11 cellular contexts compared by ENCODE assay signal in genomic region chr6:106547556-106547955, GRCh38.
DNase-seq lines count a peak whose midpoint lies in the region; ATAC-seq and TF ChIP-seq lines count a peak whose summit lies in the region.
"Had no signal": no experiment of that assay in that cellular context is flagged by ENCODE, and none has a peak within 500 bp of the region (broad histone marks: within the 10 kb centered on the region; RNA-seq: fewer than 3 reads in every experiment).

No MANE protein-coding gene starts in this region.

- no peak overlapping the region for H3K4me2 ChIP-seq in Karpas-422 (ENCODE audit: low read depth, low read length, poor library complexity, severe bottlenecking)

- no peak overlapping the region for H3K9ac ChIP-seq in Karpas-422 (ENCODE audit: low read length)

- H3K36me3 ChIP-seq in Karpas-422 (ENCODE audit: insufficient read depth, low read length) = peaks cover 78% of the 10 kb centered on the region

- H3K27me3 ChIP-seq in Karpas-422 (ENCODE audit: low read length) = no peaks in the 10 kb centered on the region

- TF ChIP-seq CTCF in CD14-positive monocyte (IDR thresholded peaks at IDR 0.05) (no peak), osteocyte (IDR thresholded peaks at IDR 0.05) (no peak)

- H3K4me1 ChIP-seq in Karpas-422 (ENCODE audit: low read length) = peaks cover 31% of the 10 kb centered on the region

- H3K36me3 Mint-ChIP-seq in CD14-positive monocyte (peaks cover 46 to 65% of the 10 kb centered on the region in 2 donors), osteocyte (ENCODE audit: unreplicated experiment) (peaks cover 4% of the 10 kb centered on the region), immature natural killer cell (peaks cover 31 to 48% (median 39%) of the 10 kb centered on the region in 3 donors)
- peaks cover 77% of the 10 kb centered on the region for H3K36me3 Mint-ChIP-seq in dendritic cell treated with granulocyte-macrophage colony-stimulating factor and Interleukin-4, amounts not matched to agents 40 ng/mL and 50 ng/mL, for 4 days (ENCODE audit: low read depth)

- H3K9me3 Mint-ChIP-seq in CD14-positive monocyte (peaks cover 0 to 3% (median 0%) of the 10 kb centered on the region in 7 donors), osteocyte (ENCODE audit: unreplicated experiment) (no peaks in the 10 kb centered on the region), immature natural killer cell (no peaks in the 10 kb centered on the region)
- no peaks in the 10 kb centered on the region for H3K9me3 Mint-ChIP-seq in dendritic cell treated with granulocyte-macrophage colony-stimulating factor and Interleukin-4, amounts not matched to agents 40 ng/mL and 50 ng/mL, for 4 days

- peaks cover 28% of the 10 kb centered on the region; the same call in 1 of the 2 replicates for H3K79me2 ChIP-seq in Karpas-422 (ENCODE audit: low read length)

- H3K4me3 Mint-ChIP-seq in CD14-positive monocyte = peak overlapping the region; percentile 4 to 33
- H3K4me3 Mint-ChIP-seq in dendritic cell treated with granulocyte-macrophage colony-stimulating factor and Interleukin-4, amounts not matched to agents 40 ng/mL and 50 ng/mL, for 4 days = no peak overlapping the region
- no peak overlapping the region for H3K4me3 Mint-ChIP-seq in osteocyte (ENCODE audit: unreplicated experiment)
- H3K4me3 Mint-ChIP-seq in immature natural killer cell = no peak overlapping the region

- no peak for ATAC-seq in HG03469 (IDR thresholded peaks at IDR 0.05; ENCODE audit: unreplicated experiment)
- no peak for ATAC-seq in HG03095 (IDR thresholded peaks at IDR 0.05; ENCODE audit: unreplicated experiment)

- intact Hi-C loops in CD14-positive monocyte (cut with micrococcal nuclease) = loop anchor here (5.0 kb wide), 1 partner anchor 35 kb away; no protein-coding TSS in a partner anchor
- intact Hi-C loops in dendritic cell treated with granulocyte-macrophage colony-stimulating factor and Interleukin-4, amounts not matched to agents 40 ng/mL and 50 ng/mL, for 4 days (cut with micrococcal nuclease) = loop anchor here (1.0 to 2.0 kb wide), 3 partner anchors 9 to 35 kb away; no protein-coding TSS in a partner anchor

- H3K4me1 Mint-ChIP-seq in CD14-positive monocyte (peaks cover 66% of the 10 kb centered on the region), osteocyte (ENCODE audit: unreplicated experiment) (peaks cover 27% of the 10 kb centered on the region), immature natural killer cell (peaks cover 0 to 6% of the 10 kb centered on the region in 2 donors)
- peaks cover 69% of the 10 kb centered on the region for H3K4me1 Mint-ChIP-seq in dendritic cell treated with granulocyte-macrophage colony-stimulating factor and Interleukin-4, amounts not matched to agents 40 ng/mL and 50 ng/mL, for 4 days (ENCODE audit: low read depth)

- H3K9me2 ChIP-seq in Karpas-422 (replicated peaks; ENCODE audit: insufficient read depth, low read length) = no peaks in the 10 kb centered on the region

- DNase-seq in CD14-positive monocyte (ENCODE audit: low spot score) (no peak), Karpas-422 (no peak), osteocyte (ENCODE audit: extremely low spot score, unreplicated experiment) (no peak), immature natural killer cell (no peak), NCI-H774 (lab: John Stamatoyannopoulos, UW) (no peak)
- DNase-seq: amygdala, erythroblast, posterior cingulate gyrus had no signal

- H3K27ac Mint-ChIP-seq in CD14-positive monocyte (peak overlapping the region; percentile 89 to 97 (median 93)), osteocyte (ENCODE audit: unreplicated experiment) (peak overlapping the region; percentile 87), immature natural killer cell (no peak overlapping the region)
- H3K27ac Mint-ChIP-seq in dendritic cell treated with granulocyte-macrophage colony-stimulating factor and Interleukin-4, amounts not matched to agents 40 ng/mL and 50 ng/mL, for 4 days = peak overlapping the region; percentile 95

- H3K27ac ChIP-seq in Karpas-422 (ENCODE audit: low read length) = peak overlapping the region; percentile 70

- H3K4me3 ChIP-seq in Karpas-422 (ENCODE audit: low read length) = no peak overlapping the region

- no peak overlapping the region for H2AFZ ChIP-seq in Karpas-422 (ENCODE audit: low read length)

- no peaks in the 10 kb centered on the region for H3K9me3 ChIP-seq in Karpas-422 (ENCODE audit: low read length)

- no peaks in the 10 kb centered on the region for H4K20me1 ChIP-seq in Karpas-422 (ENCODE audit: insufficient read depth, low read depth, low read length)

- no peaks in the 10 kb centered on the region for H3K27me3 Mint-ChIP-seq in CD14-positive monocyte (ENCODE audit: low read depth in 3 of 3)
- no peaks in the 10 kb centered on the region for H3K27me3 Mint-ChIP-seq in dendritic cell treated with granulocyte-macrophage colony-stimulating factor and Interleukin-4, amounts not matched to agents 40 ng/mL and 50 ng/mL, for 4 days
- no peaks in the 10 kb centered on the region for H3K27me3 Mint-ChIP-seq in osteocyte (ENCODE audit: unreplicated experiment)
- peaks cover 0 to 2% (median 0%) of the 10 kb centered on the region in 3 donors for H3K27me3 Mint-ChIP-seq in immature natural killer cell (ENCODE audit: low read depth in 3 of 3)

Comparison
In these comparisons a context has a peak if more than half of its experiments do, and no peak if none do; other contexts are left out.
1. H3K27ac Mint-ChIP-seq: peak in CD14-positive monocyte (7 of 7), dendritic cell treated with granulocyte-macrophage colony-stimulating factor and Interleukin-4, amounts not matched to agents 40 ng/mL and 50 ng/mL, for 4 days (single experiment) and osteocyte (single experiment); none in immature natural killer cell (0 of 6).
2. H3K4me3 Mint-ChIP-seq: peak in CD14-positive monocyte (2 of 2); none in dendritic cell treated with granulocyte-macrophage colony-stimulating factor and Interleukin-4, amounts not matched to agents 40 ng/mL and 50 ng/mL, for 4 days (single experiment), osteocyte (single experiment) and immature natural killer cell (0 of 5).